7 cellular contexts compared by ENCODE assay signal in the genomic region with DNA sequence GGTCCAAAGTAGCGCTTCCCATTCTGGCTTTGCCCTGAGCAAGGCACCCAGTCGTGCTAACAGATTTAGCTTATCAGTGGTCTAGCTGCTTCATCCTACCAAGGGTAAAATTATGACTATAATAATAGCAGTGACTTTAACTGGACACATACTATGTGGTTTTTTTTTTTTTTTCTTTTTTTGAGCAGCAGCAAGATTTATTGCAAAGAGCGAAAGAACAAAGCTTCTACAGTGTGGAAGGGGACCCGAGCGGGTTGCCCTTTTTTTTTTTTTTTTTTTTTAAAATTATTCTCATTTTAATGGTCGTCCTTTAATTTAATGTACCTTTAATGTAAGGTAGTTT. TPM values are rescaled to one million over a fixed set of nuclear protein-coding genes. Genes with fewer than 3 reads are reported as not detected.
DNase-seq lines count a peak whose midpoint lies in the region; ATAC-seq and TF ChIP-seq lines count a peak whose summit lies in the region.

No MANE protein-coding gene starts in this region.

- H3K36me3 ChIP-seq in iPS-15b (ENCODE audit: control insufficient read depth, insufficient read depth, low read length): no peaks in the 10 kb centered on the region

- no peaks in the 10 kb centered on the region for H3K9me3 ChIP-seq in iPS-15b (ENCODE audit: control insufficient read depth, insufficient read depth, low read length)

- ATAC-seq in activated CD8-positive, alpha-beta T cell treated with anti-CD3 and anti-CD28 coated beads for 36 hours: no peak
- no peak for ATAC-seq in stimulated activated memory B cell treated with anti-CD40 and anti-IgM and Interleukin-4, amounts not matched to agents 10 μg/mL and 1 μg/mL and 100 μg/mL, for 72 hours
- no peak for ATAC-seq in GM21360 (IDR thresholded peaks at IDR 0.05; ENCODE audit: unreplicated experiment)

- DNase-seq in HFF-Myc (ENCODE audit: extremely low read depth, low read depth): no peak
- no peak for DNase-seq in activated CD8-positive, alpha-beta T cell treated with anti-CD3 and anti-CD28 coated beads for 36 hours
- DNase-seq in DMS 273 treated with DMSO at 0.1 percent for 48 hours (lab: John Stamatoyannopoulos, UW): no peak
- no peak for DNase-seq in NCI-H748 treated with DMSO at 0.1 percent for 48 hours (lab: John Stamatoyannopoulos, UW)

- CTCF ChIA-PET in activated CD8-positive, alpha-beta T cell treated with anti-CD3 and anti-CD28 coated beads for 36 hours (lab: Charles Lee): interaction anchor here (0.6 to 3.0 kb wide), 5 partner anchors 9 to 33 kb away, joined by 3 to 12 read pairs (median 3); no protein-coding TSS in a partner anchor

- POLR2A ChIA-PET in activated CD8-positive, alpha-beta T cell treated with anti-CD3 and anti-CD28 coated beads for 36 hours (lab: Charles Lee): interaction anchor here (0.9 to 2.6 kb wide), 12 partner anchors 8 to 172 kb away, joined by 3 to 13 read pairs (median 6); a partner anchor contains a TSS

- peaks cover 15% of the 10 kb centered on the region for H3K27me3 ChIP-seq in iPS-15b (ENCODE audit: control insufficient read depth, insufficient read depth, low read length)

- peaks cover 37% of the 10 kb centered on the region for H3K4me1 Mint-ChIP-seq in activated CD8-positive, alpha-beta T cell treated with anti-CD3 and anti-CD28 coated beads for 36 hours (ENCODE audit: low read depth)
- peaks cover 30% of the 10 kb centered on the region for H3K4me1 Mint-ChIP-seq in stimulated activated memory B cell treated with anti-CD40 and anti-IgM and Interleukin-4, amounts not matched to agents 10 μg/mL and 1 μg/mL and 100 μg/mL, for 72 hours

- H3K36me3 Mint-ChIP-seq in activated CD8-positive, alpha-beta T cell treated with anti-CD3 and anti-CD28 coated beads for 36 hours (ENCODE audit: low read depth): peaks cover 34% of the 10 kb centered on the region
- peaks cover 23% of the 10 kb centered on the region for H3K36me3 Mint-ChIP-seq in stimulated activated memory B cell treated with anti-CD40 and anti-IgM and Interleukin-4, amounts not matched to agents 10 μg/mL and 1 μg/mL and 100 μg/mL, for 72 hours

- H3K9ac ChIP-seq in iPS-15b (ENCODE audit: low read depth, low read length): peak overlapping the region; percentile 92

- H3K4me1 ChIP-seq in iPS-15b (ENCODE audit: control insufficient read depth, insufficient read depth, low read length): no peaks in the 10 kb centered on the region

- peak overlapping the region; percentile 100 for H3K4me3 Mint-ChIP-seq in activated CD8-positive, alpha-beta T cell treated with anti-CD3 and anti-CD28 coated beads for 36 hours
- H3K4me3 Mint-ChIP-seq in stimulated activated memory B cell treated with anti-CD40 and anti-IgM and Interleukin-4, amounts not matched to agents 10 μg/mL and 1 μg/mL and 100 μg/mL, for 72 hours: peak overlapping the region; percentile 100

- TF ChIP-seq CTCF in HFF-Myc (IDR thresholded peaks at IDR 0.05; ENCODE audit: low read depth, low read length, missing control alignments): no peak
- no peak for TF ChIP-seq CTCF in activated CD8-positive, alpha-beta T cell treated with anti-CD3 and anti-CD28 coated beads for 36 hours (IDR thresholded peaks at IDR 0.05)

- H3K27me3 Mint-ChIP-seq in activated CD8-positive, alpha-beta T cell treated with anti-CD3 and anti-CD28 coated beads for 36 hours: no peaks in the 10 kb centered on the region
- H3K27me3 Mint-ChIP-seq in stimulated activated memory B cell treated with anti-CD40 and anti-IgM and Interleukin-4, amounts not matched to agents 10 μg/mL and 1 μg/mL and 100 μg/mL, for 72 hours: no peaks in the 10 kb centered on the region

- H3K27ac Mint-ChIP-seq in activated CD8-positive, alpha-beta T cell treated with anti-CD3 and anti-CD28 coated beads for 36 hours: peak overlapping the region; percentile 100
- peak overlapping the region; percentile 96 for H3K27ac Mint-ChIP-seq in stimulated activated memory B cell treated with anti-CD40 and anti-IgM and Interleukin-4, amounts not matched to agents 10 μg/mL and 1 μg/mL and 100 μg/mL, for 72 hours

- intact Hi-C loops in activated CD8-positive, alpha-beta T cell treated with anti-CD3 and anti-CD28 coated beads for 36 hours (cut with micrococcal nuclease): loop anchor here (10.0 kb wide), 1 partner anchor 138 kb away; a partner anchor contains a TSS

- H3K9me3 Mint-ChIP-seq in activated CD8-positive, alpha-beta T cell treated with anti-CD3 and anti-CD28 coated beads for 36 hours: no peaks in the 10 kb centered on the region
- H3K9me3 Mint-ChIP-seq in stimulated activated memory B cell treated with anti-CD40 and anti-IgM and Interleukin-4, amounts not matched to agents 10 μg/mL and 1 μg/mL and 100 μg/mL, for 72 hours: no peaks in the 10 kb centered on the region

- H3K4me3 ChIP-seq in HFF-Myc (replicated peaks; ENCODE audit: low read depth, low read length) (peak overlapping the region; percentile 85), iPS-15b (ENCODE audit: low read depth, low read length) (peak overlapping the region; percentile 99)

RNA-seq across cellular contexts. Expression of a gene that starts 0.5 kb away (rescaled TPM):
- 10 to 100 TPM; 16.1 to 16.2 TPM for total RNA-seq in activated CD8-positive, alpha-beta T cell treated with anti-CD3 and anti-CD28 coated beads for 36 hours
